Comparison of ENCODE assay signal across 1 cellular context in genomic region chr19:14496029-14496848, GRCh38.
TF ChIP-seq lines count a peak whose summit lies in the region.

Gene GIPC1 (minus strand): TSS chr19:14496127. CDS start chr19:14482976, 13,151 bp downstream.

TF ChIP-seq in GM23338, 12 proteins besides CTCF, POLR2A, EP300 and RAD21 (continued from another document):
- TF ChIP-seq ZNF462 (CRISPR knock-in tag; IDR thresholded peaks at IDR 0.05) (no peak), JUNB (IDR thresholded peaks at IDR 0.05; ENCODE audit: unreplicated experiment) (no peak), POLR2AphosphoS5 (IDR thresholded peaks at IDR 0.05; ENCODE audit: low read depth) (peak; percentile 61; the same call in 1 of the 2 replicates), ETS1 (IDR thresholded peaks at IDR 0.05) (no peak), CREB1 (CRISPR knock-in tag; IDR thresholded peaks at IDR 0.05; ENCODE audit: low read depth) (peak; percentile 61)
